In genomic region chr1:61450454-61451213, GRCh38 we compare ENCODE assay signal across 13 cellular contexts.
A peak's percentile ranks its signal among the peaks of the same experiment; 100 is the strongest.
DNase-seq lines count a peak whose midpoint lies in the region; ATAC-seq and TF ChIP-seq lines count a peak whose summit lies in the region.
"Had no signal": no experiment of that assay in that cellular context is flagged by ENCODE, and none has a peak within 500 bp of the region (broad histone marks: within the 10 kb centered on the region; RNA-seq: fewer than 3 reads in every experiment).

No MANE protein-coding gene starts in this region.

- peaks cover 17 to 38% of the 10 kb centered on the region in 2 donors for H3K4me1 ChIP-seq in left lung
- H3K4me1 ChIP-seq in subcutaneous abdominal adipose tissue (ENCODE audit: control insufficient read depth in 5 of 5, insufficient read depth in 5 of 5, low read length in 5 of 5): peaks cover 29 to 91% (median 85%) of the 10 kb centered on the region in 5 donors

- DNase-seq in HT-29 (ENCODE audit: low spot score) (peak; percentile 63), chondrocyte (ENCODE audit: low spot score) (no peak), left lung (no peak), GDM1 (lab: John Stamatoyannopoulos, UW) (no peak), A172 (ENCODE audit: low spot score) (no peak)
- DNase-seq: CD8-positive, alpha-beta T cell; immature natural killer cell; NCI-H1436; OCI-M1 had no signal

- H3K27ac ChIP-seq in left lung (peak overlapping the region in 1 of 2 donors; percentile 27), subcutaneous abdominal adipose tissue (ENCODE audit: low read depth, low read length) (peak overlapping the region; percentile 91)

- H3K27me3 Mint-ChIP-seq in chondrocyte (ENCODE audit: low read depth): no peaks in the 10 kb centered on the region

- ATAC-seq in left lung (peak; percentile 22), HG03135 (IDR thresholded peaks at IDR 0.05; ENCODE audit: unreplicated experiment) (no peak), HG03196 (IDR thresholded peaks at IDR 0.05; ENCODE audit: unreplicated experiment) (no peak)
- ATAC-seq: CD8-positive, alpha-beta T cell had no signal

- H3K36me3 ChIP-seq in left lung (peaks cover 0 to 2% of the 10 kb centered on the region in 2 donors), subcutaneous abdominal adipose tissue (ENCODE audit: control insufficient read depth in 5 of 5, insufficient read depth in 5 of 5, low read length in 5 of 5) (peaks cover 2 to 7% (median 5%) of the 10 kb centered on the region in 5 donors)

- H3K9me3 ChIP-seq in left lung (no peaks in the 10 kb centered on the region), subcutaneous abdominal adipose tissue (ENCODE audit: control insufficient read depth in 5 of 5, low read length in 5 of 5) (no peaks in the 10 kb centered on the region)

- H3K9ac ChIP-seq in subcutaneous abdominal adipose tissue (ENCODE audit: low read length in 5 of 5): peak overlapping the region in 2 of 5 donors; percentile 40 to 56

- intact Hi-C loops in left lung (cut with DNase I): loop anchor here in 1 of 2 donors (10.0 kb wide), 2 partner anchors 396 to 476 kb away; no protein-coding TSS in a partner anchor

- TF ChIP-seq CTCF in chondrocyte (IDR thresholded peaks at IDR 0.05): no peak
- TF ChIP-seq CTCF in left lung (IDR thresholded peaks at IDR 0.05): no peak

- peak overlapping the region; percentile 29 for H3K27ac Mint-ChIP-seq in chondrocyte (ENCODE audit: unreplicated experiment)
- H3K27ac Mint-ChIP-seq: CD8-positive, alpha-beta T cell had no signal

- H3K27me3 ChIP-seq in left lung: no peaks in the 10 kb centered on the region
- no peaks in the 10 kb centered on the region for H3K27me3 ChIP-seq in subcutaneous abdominal adipose tissue (ENCODE audit: control insufficient read depth in 5 of 5, insufficient read depth in 4 of 5, low read length in 5 of 5)
- H3K27me3 ChIP-seq: dorsolateral prefrontal cortex had no signal

- no peak overlapping the region for H3K4me3 Mint-ChIP-seq in chondrocyte (ENCODE audit: unreplicated experiment)
- H3K4me3 Mint-ChIP-seq: CD8-positive, alpha-beta T cell; immature natural killer cell had no signal

- H3K9me3 Mint-ChIP-seq in chondrocyte (ENCODE audit: low read depth): no peaks in the 10 kb centered on the region
- H3K9me3 Mint-ChIP-seq: CD8-positive, alpha-beta T cell; immature natural killer cell had no signal

- H3K4me1 Mint-ChIP-seq in chondrocyte (ENCODE audit: low read depth): peaks cover 76% of the 10 kb centered on the region

- H3K4me3 ChIP-seq in left lung (no peak overlapping the region), subcutaneous abdominal adipose tissue (ENCODE audit: low read depth in 1 of 5, low read length in 5 of 5) (peak overlapping the region in 3 of 5 donors; percentile 7 to 34 (median 29))
- H3K4me3 ChIP-seq: dorsolateral prefrontal cortex had no signal

- peaks cover 7% of the 10 kb centered on the region for H3K36me3 Mint-ChIP-seq in chondrocyte (ENCODE audit: low read depth)

Comparison
In these comparisons a context has a peak if more than half of its experiments do, and no peak if none do; other contexts are left out.
1. H3K4me3 ChIP-seq: peak in subcutaneous abdominal adipose tissue (3 of 5); none in left lung (0 of 2).